ENCODE assay signal across 10 cellular contexts in the genomic region with DNA sequence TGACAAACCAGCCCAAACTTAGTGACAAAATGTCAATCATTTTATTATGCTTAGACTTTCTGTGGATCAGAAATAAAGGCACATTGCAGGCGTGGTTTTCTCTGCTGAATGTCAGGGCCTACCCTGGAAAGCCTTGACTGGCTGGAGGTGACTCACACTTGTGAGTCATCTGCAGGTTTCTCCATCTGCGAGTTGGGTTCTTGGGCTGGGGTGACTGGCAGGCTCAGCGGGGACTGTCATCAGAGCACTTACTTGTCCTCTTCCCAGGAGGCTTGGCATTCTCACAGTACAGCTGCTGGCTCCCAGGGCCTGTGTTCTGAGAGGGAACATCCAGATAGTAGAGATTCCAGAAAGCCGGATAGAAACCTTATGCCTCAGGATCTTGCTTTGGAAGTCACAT.
DNase-seq lines count a peak whose midpoint lies in the region; ATAC-seq and TF ChIP-seq lines count a peak whose summit lies in the region.
"Had no signal": no experiment of that assay in that cellular context is flagged by ENCODE, and none has a peak within 500 bp of the region (broad histone marks: within the 10 kb centered on the region; RNA-seq: fewer than 3 reads in every experiment).

No MANE protein-coding gene starts in this region.

- H3K9me3 Mint-ChIP-seq in activated T-helper 17 cell treated with anti-CD3 and anti-CD28 coated beads, Interleukin-2, amount 50 U/mL, for 72 hours = no peaks in the 10 kb centered on the region
- H3K9me3 Mint-ChIP-seq: activated B cell treated with CpG ODN at 0.5 μM for 24 hours had no signal

- H3K9me3 ChIP-seq in stomach = no peaks in the 10 kb centered on the region
- no peaks in the 10 kb centered on the region for H3K9me3 ChIP-seq in upper lobe of right lung

- TF ChIP-seq POLR2A in stomach (IDR thresholded peaks at IDR 0.05) = no peak

- H3K36me3 ChIP-seq in stomach = no peaks in the 10 kb centered on the region
- no peaks in the 10 kb centered on the region for H3K36me3 ChIP-seq in upper lobe of right lung

- CTCF ChIA-PET in AG04449 (lab: Yijun Ruan, JAX) = no interaction called here

- POLR2A ChIA-PET in AG04449 (lab: Yijun Ruan, JAX) = no interaction called here

- no peak for TF ChIP-seq CTCF in AG04449 (IDR thresholded peaks at IDR 0.05; ENCODE audit: insufficient read depth, low read length, missing control alignments)
- no peak for TF ChIP-seq CTCF in stomach (IDR thresholded peaks at IDR 0.05)
- no peak for TF ChIP-seq CTCF in upper lobe of right lung (IDR thresholded peaks at IDR 0.05)

- H3K36me3 Mint-ChIP-seq in activated T-helper 17 cell treated with anti-CD3 and anti-CD28 coated beads, Interleukin-2, amount 50 U/mL, for 72 hours (ENCODE audit: low read depth) = no peaks in the 10 kb centered on the region
- H3K36me3 Mint-ChIP-seq: natural killer cell treated with Interleukin-12 subunit alpha and Interleukin-12 subunit beta and Interleukin-15 and Interleukin-18, amount 100 ng/mL, for 72 hours had no signal

- no peaks in the 10 kb centered on the region for H3K4me1 Mint-ChIP-seq in activated T-helper 17 cell treated with anti-CD3 and anti-CD28 coated beads, Interleukin-2, amount 50 U/mL, for 72 hours
- H3K4me1 Mint-ChIP-seq: activated B cell treated with CpG ODN at 0.5 μM for 24 hours had no signal

- 55 to 63% (median 62%) methylated on average over 4 of the region's 4 CpGs for WGBS in stomach, 5 donors

- no peak overlapping the region for H3K4me3 Mint-ChIP-seq in activated T-helper 17 cell treated with anti-CD3 and anti-CD28 coated beads, Interleukin-2, amount 50 U/mL, for 72 hours
- H3K4me3 Mint-ChIP-seq: activated B cell treated with CpG ODN at 0.5 μM for 24 hours; natural killer cell treated with Interleukin-12 subunit alpha and Interleukin-12 subunit beta and Interleukin-15 and Interleukin-18, amount 100 ng/mL, for 72 hours had no signal

- H3K27ac ChIP-seq in stomach = no peak overlapping the region
- no peak overlapping the region for H3K27ac ChIP-seq in upper lobe of right lung

- ATAC-seq in activated T-helper 17 cell treated with anti-CD3 and anti-CD28 coated beads, Interleukin-2, amount 50 U/mL, for 72 hours (replicated peaks) = peak; percentile 98
- no peak for ATAC-seq in HG03460 (IDR thresholded peaks at IDR 0.05; ENCODE audit: unreplicated experiment)
- no peak for ATAC-seq in upper lobe of right lung

- no peaks in the 10 kb centered on the region for H3K27me3 Mint-ChIP-seq in activated T-helper 17 cell treated with anti-CD3 and anti-CD28 coated beads, Interleukin-2, amount 50 U/mL, for 72 hours
- H3K27me3 Mint-ChIP-seq: activated B cell treated with CpG ODN at 0.5 μM for 24 hours; natural killer cell treated with Interleukin-12 subunit alpha and Interleukin-12 subunit beta and Interleukin-15 and Interleukin-18, amount 100 ng/mL, for 72 hours had no signal

- DNase-seq in AG04449 (ENCODE audit: low read depth, low spot score) = peak; percentile 3
- DNase-seq in HPDE6-E6E7 (ENCODE audit: extremely low spot score) = peak; percentile 92
- DNase-seq in kidney tubule cell (ENCODE audit: low spot score) = peak; percentile 92
- no peak for DNase-seq in stomach
- DNase-seq in NCI-H748 (lab: John Stamatoyannopoulos, UW; ENCODE audit: unreplicated experiment) = no peak
- no peak for DNase-seq in upper lobe of right lung
- DNase-seq: activated B cell treated with CpG ODN at 0.5 μM for 24 hours had no signal

- no peaks in the 10 kb centered on the region for H3K4me1 ChIP-seq in stomach
- H3K4me1 ChIP-seq in upper lobe of right lung = no peaks in the 10 kb centered on the region

- intact Hi-C loops in stomach (cut with DNase I; ENCODE audit: low total_unique reads) (no loop called here), upper lobe of right lung (cut with DNase I) (no loop called here)

- no peak for TF ChIP-seq EP300 in stomach (IDR thresholded peaks at IDR 0.05)

- H3K4me3 ChIP-seq in AG04449 (ENCODE audit: low read depth, low read length) (no peak overlapping the region), stomach (no peak overlapping the region), upper lobe of right lung (no peak overlapping the region)

- H3K27ac Mint-ChIP-seq in activated T-helper 17 cell treated with anti-CD3 and anti-CD28 coated beads, Interleukin-2, amount 50 U/mL, for 72 hours = no peak overlapping the region
- H3K27ac Mint-ChIP-seq: activated B cell treated with CpG ODN at 0.5 μM for 24 hours; natural killer cell treated with Interleukin-12 subunit alpha and Interleukin-12 subunit beta and Interleukin-15 and Interleukin-18, amount 100 ng/mL, for 72 hours had no signal

- H3K27me3 ChIP-seq in stomach (no peaks in the 10 kb centered on the region), upper lobe of right lung (no peaks in the 10 kb centered on the region)

Comparison
In these comparisons a context has a peak if more than half of its experiments do, and no peak if none do; other contexts are left out.
1. DNase-seq: peak in AG04449 (single experiment), HPDE6-E6E7 (single experiment) and kidney tubule cell (single experiment); none in stomach (single experiment), NCI-H748 (single experiment) and upper lobe of right lung (single experiment).